Comparison of ENCODE assay signal across 11 cellular contexts in genomic region chr3:114498779-114499370, GRCh38.
DNase-seq lines count a peak whose midpoint lies in the region; ATAC-seq, FAIRE-seq and TF ChIP-seq lines count a peak whose summit lies in the region.
"Had no signal": no experiment of that assay in that cellular context is flagged by ENCODE, and none has a peak within 500 bp of the region (broad histone marks: within the 10 kb centered on the region; RNA-seq: fewer than 3 reads in every experiment).

No MANE protein-coding gene starts in this region.

- FAIRE-seq in pancreas (lab: Jason Lieb, UNC): no peak
- FAIRE-seq: endothelial cell of umbilical vein had no signal

- H3K27me3 ChIP-seq in GM23248 (replicated peaks; ENCODE audit: insufficient read depth) (no peaks in the 10 kb centered on the region), pancreas (no peaks in the 10 kb centered on the region)
- H3K27me3 ChIP-seq: neutrophil had no signal

- TF ChIP-seq CTCF in choroid plexus epithelial cell (conservative IDR thresholded peaks at IDR 0.05; ENCODE audit: low read depth, low read length) (no peak), pancreas (IDR thresholded peaks at IDR 0.05) (no peak)

- WGBS in GM23248 (ENCODE audit: low coverage in 1 of 2, low lambda C conversion rate in 2 of 2, missing lambda C conversion rate in 2 of 2), 2 experiments: 28 to 33% methylated on average over 6 of the region's 6 CpGs
- 92 to 93% methylated on average over 6 of the region's 6 CpGs for WGBS in pancreas, 2 donors

- H3K4me1 ChIP-seq in GM23248 (ENCODE audit: insufficient read depth): peaks cover 50% of the 10 kb centered on the region
- H3K4me1 ChIP-seq in pancreas: no peaks in the 10 kb centered on the region

- intact Hi-C loops in pancreas (cut with DNase I): no loop called here

- no peaks in the 10 kb centered on the region for H4K20me1 ChIP-seq in GM23248 (ENCODE audit: insufficient read depth)

- H3K4me2 ChIP-seq in GM23248 (ENCODE audit: unreplicated experiment): peak overlapping the region; percentile 2

- ATAC-seq in pancreas (peak in 3 of 4 donors; percentile 63 to 79 (median 69)), GM21737 (IDR thresholded peaks at IDR 0.05; ENCODE audit: unreplicated experiment) (no peak)

- peak overlapping the region; percentile 39 for H3K27ac ChIP-seq in GM23248
- no peak overlapping the region for H3K27ac ChIP-seq in pancreas
- H3K27ac ChIP-seq: neutrophil had no signal

- H3K36me3 ChIP-seq in GM23248 (ENCODE audit: low read depth) (no peaks in the 10 kb centered on the region), pancreas (no peaks in the 10 kb centered on the region)
- H3K36me3 ChIP-seq: neutrophil had no signal

- H3K79me2 ChIP-seq in GM23248 (ENCODE audit: insufficient read depth): peaks cover 8% of the 10 kb centered on the region; the same call in 1 of the 2 replicates

- H2AFZ ChIP-seq in GM23248: no peak overlapping the region

- H3K4me3 ChIP-seq in GM23248 (no peak overlapping the region), choroid plexus epithelial cell (ENCODE audit: low read depth, low read length) (no peak overlapping the region), pancreas (no peak overlapping the region)

- H3F3A ChIP-seq in GM23248 (ENCODE audit: insufficient read depth): peaks cover 46% of the 10 kb centered on the region

- H3K9ac ChIP-seq in GM23248: no peak overlapping the region

- DNase-seq in GM23248: peak; percentile 87
- DNase-seq in NCI-H226: peak; percentile 93
- peak; percentile 88 for DNase-seq in choroid plexus epithelial cell (ENCODE audit: low read depth)
- no peak for DNase-seq in pancreas
- no peak for DNase-seq in CD1c-positive myeloid dendritic cell (ENCODE audit: extremely low spot score)
- no peak for DNase-seq in stimulated activated CD4-positive, alpha-beta T cell treated with anti-CD3 and anti-CD28 coated beads, Interleukin-15, amount 100 ng/mL, for 24 hours
- DNase-seq in activated naive CD4-positive, alpha-beta T cell (lab: John Stamatoyannopoulos, UW): no peak
- DNase-seq: NCI-H446 treated with DMSO at 0.1 percent for 48 hours had no signal

- no peaks in the 10 kb centered on the region for H3K9me2 ChIP-seq in GM23248 (ENCODE audit: insufficient read depth)

- in situ Hi-C loops in GM23248 (cut with MboI): no loop called here

- no peaks in the 10 kb centered on the region for H3K9me3 ChIP-seq in GM23248 (ENCODE audit: low read depth)
- no peaks in the 10 kb centered on the region for H3K9me3 ChIP-seq in pancreas
- H3K9me3 ChIP-seq: neutrophil had no signal

Comparison
In these comparisons a context has a peak if more than half of its experiments do, and no peak if none do; other contexts are left out.
1. DNase-seq: peak in GM23248 (single experiment), NCI-H226 (single experiment) and choroid plexus epithelial cell (single experiment); none in pancreas (0 of 6), CD1c-positive myeloid dendritic cell (single experiment), stimulated activated CD4-positive, alpha-beta T cell treated with anti-CD3 and anti-CD28 coated beads, Interleukin-15, amount 100 ng/mL, for 24 hours (single experiment) and activated naive CD4-positive, alpha-beta T cell (0 of 4).